9 cellular contexts compared by ENCODE assay signal in the genomic region with DNA sequence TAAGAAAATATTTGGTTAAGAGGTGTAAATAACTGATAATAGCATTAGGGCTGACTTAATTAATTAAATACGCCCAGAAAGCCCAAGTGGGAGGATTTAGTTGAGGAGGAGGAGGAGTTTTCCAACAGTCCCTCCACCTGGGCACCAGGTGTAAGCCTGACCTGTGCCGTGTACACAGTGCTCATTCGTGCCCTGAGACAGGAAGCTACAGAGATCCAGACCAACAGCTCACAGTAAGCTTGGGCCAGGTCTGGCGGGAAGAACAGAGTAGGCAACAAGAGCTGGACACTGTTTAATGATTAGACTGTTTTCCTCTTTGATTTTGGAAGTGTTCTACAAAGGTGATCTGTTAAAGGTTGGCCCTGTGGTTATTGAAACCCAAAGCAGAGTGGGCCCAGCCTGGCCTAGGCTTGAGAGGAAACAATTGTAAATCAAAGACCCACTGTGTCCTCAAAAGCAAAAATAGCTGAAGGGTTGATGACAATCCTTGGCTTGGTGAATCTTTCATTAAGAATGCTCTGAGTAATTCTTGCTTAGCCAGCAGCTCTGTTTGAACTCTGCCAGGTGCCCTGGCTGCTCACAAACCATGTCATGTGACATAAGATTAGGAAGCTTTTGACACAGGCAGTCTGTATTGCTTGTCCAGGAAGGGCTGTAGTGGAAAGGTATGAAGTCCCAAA. TPM values are rescaled to one million over a fixed set of nuclear protein-coding genes. Genes with fewer than 3 reads are reported as not detected.
A peak's percentile ranks its signal among the peaks of the same experiment; 100 is the strongest.
DNase-seq lines count a peak whose midpoint lies in the region; ATAC-seq and TF ChIP-seq lines count a peak whose summit lies in the region.
"Had no signal": no experiment of that assay in that cellular context is flagged by ENCODE, and none has a peak within 500 bp of the region (broad histone marks: within the 10 kb centered on the region; RNA-seq: fewer than 3 reads in every experiment).

No MANE protein-coding gene starts in this region.

- peak overlapping the region; percentile 82 for H3K27ac Mint-ChIP-seq in MCF 10A (ENCODE audit: low read depth, unreplicated experiment)

- peaks cover 19% of the 10 kb centered on the region for H3K4me1 Mint-ChIP-seq in MCF 10A (ENCODE audit: insufficient read depth, unreplicated experiment)

- no peaks in the 10 kb centered on the region for H3K27me3 Mint-ChIP-seq in MCF 10A (ENCODE audit: insufficient read depth, unreplicated experiment)

- DNase-seq in Caki2 (ENCODE audit: low read depth), result peak; percentile 57
- DNase-seq in HT1080 (ENCODE audit: low read depth), result peak; percentile 84
- peak; percentile 61 for DNase-seq in MCF 10A (ENCODE audit: unreplicated experiment)
- DNase-seq in mucosa of descending colon, result peak in 1 of 3 donors; percentile 54
- DNase-seq in suprapubic skin (ENCODE audit: low spot score in 2 of 2), result no peak
- DNase-seq: effector CD4-positive, alpha-beta T cell had no signal

- in situ Hi-C loops in Caki2 (cut with HindIII; ENCODE audit: low pct_unique_long_range_greater_than_20kb, low sequenced_read_pairs), result no loop called here

- H3K9me3 ChIP-seq in mucosa of descending colon, result no peaks in the 10 kb centered on the region
- no peaks in the 10 kb centered on the region for H3K9me3 ChIP-seq in suprapubic skin

- POLR2A ChIA-PET in MCF 10A (lab: Yijun Ruan, JAX), result interaction anchor here (0.6 to 4.6 kb wide), 11 partner anchors 10 to 191 kb away, joined by 3 to 48 read pairs (median 4); a partner anchor contains a TSS

- no peak overlapping the region for H3K27ac ChIP-seq in suprapubic skin

- no peaks in the 10 kb centered on the region for H3K27me3 ChIP-seq in suprapubic skin

- CTCF ChIA-PET in MCF 10A (lab: Yijun Ruan, JAX), result interaction anchor here (0.6 to 1.3 kb wide), 5 partner anchors 9 to 541 kb away, joined by 3 to 5 read pairs (median 3); no protein-coding TSS in a partner anchor

- intact Hi-C loops in MCF 10A (cut with micrococcal nuclease) (no loop called here), mucosa of descending colon (cut with DNase I, micrococcal nuclease) (no loop called here)

- no TSS peak for BruUV-seq in MCF 10A (replicated peaks; lab: Mats Ljungman, UMichigan)

- ATAC-seq in mucosa of descending colon (peak; percentile 68), HG02970 (IDR thresholded peaks at IDR 0.05; ENCODE audit: low FRiP score, unreplicated experiment) (no peak), HG03521 (IDR thresholded peaks at IDR 0.05; ENCODE audit: unreplicated experiment) (no peak), GM21423 (IDR thresholded peaks at IDR 0.05; ENCODE audit: unreplicated experiment) (no peak)

- no peak for TF ChIP-seq EP300 in suprapubic skin (IDR thresholded peaks at IDR 0.05)

- no peak for TF ChIP-seq POLR2A in suprapubic skin (IDR thresholded peaks at IDR 0.05)

- no peaks in the 10 kb centered on the region for H3K36me3 ChIP-seq in mucosa of descending colon (ENCODE audit: low read depth)
- no peaks in the 10 kb centered on the region for H3K36me3 ChIP-seq in suprapubic skin

- H3K4me3 Mint-ChIP-seq in MCF 10A (ENCODE audit: unreplicated experiment), result peak overlapping the region; percentile 46

- no peak for TF ChIP-seq CTCF in MCF 10A (IDR thresholded peaks at IDR 0.05; ENCODE audit: unreplicated experiment)
- TF ChIP-seq CTCF in mucosa of descending colon (IDR thresholded peaks at IDR 0.05), result no peak
- TF ChIP-seq CTCF in suprapubic skin (IDR thresholded peaks at IDR 0.05), result no peak

- 54% methylated on average over 4 of the region's 4 CpGs for WGBS in suprapubic skin

- no peaks in the 10 kb centered on the region for H3K9me3 Mint-ChIP-seq in MCF 10A (ENCODE audit: unreplicated experiment)

- H3K4me3 ChIP-seq in mucosa of descending colon, result no peak overlapping the region
- H3K4me3 ChIP-seq in suprapubic skin, result no peak overlapping the region

- H3K36me3 Mint-ChIP-seq in MCF 10A (ENCODE audit: insufficient read depth, unreplicated experiment), result peaks cover 9% of the 10 kb centered on the region

- peaks cover 58% of the 10 kb centered on the region for H3K4me1 ChIP-seq in mucosa of descending colon (ENCODE audit: low read depth)
- H3K4me1 ChIP-seq in suprapubic skin, result peaks cover 27% of the 10 kb centered on the region

RNA-seq across cellular contexts. Expression of a gene that starts 13.8 kb away (rescaled TPM):
- 165 and 205 TPM in 2 replicates for total RNA-seq in Caki2 (2014; rRNA removed; shearing (Covaris generic); ENCODE audit: low replicate concordance)
- 16.4 and 22.9 TPM in 2 replicates for total RNA-seq in HT1080 (2014; rRNA removed; shearing (Covaris generic))
- 23.2 and 24.2 TPM in 2 replicates for polyA plus RNA-seq in HT1080 (2015; cell fraction: cytosol; rRNA removed)
- polyA plus RNA-seq in HT1080 (2015; cell fraction: nucleus; rRNA removed), result 24.2 and 26.8 TPM in 2 replicates
- total RNA-seq in MCF 10A (2022) (49.8 and 75.0 TPM in 2 replicates), mucosa of descending colon (100 to 1,000 TPM; 197 to 409 (median 403) TPM), suprapubic skin (10 to 100 TPM; 33.2 to 46.8 (median 39.9) TPM)

Comparison
In these comparisons a context has a peak if more than half of its experiments do, and no peak if none do; other contexts are left out.
1. DNase-seq: peak in Caki2 (single experiment), HT1080 (single experiment) and MCF 10A (single experiment); none in suprapubic skin (0 of 2).